In genomic region chr1:85898861-85899260, GRCh38 we compare ENCODE assay signal across 18 cellular contexts.
"Had no signal": no experiment of that assay in that cellular context is flagged by ENCODE, and none has a peak within 500 bp of the region (broad histone marks: within the 10 kb centered on the region; RNA-seq: fewer than 3 reads in every experiment).

No MANE protein-coding gene starts in this region.

- H3K27me3 ChIP-seq: body of pancreas, esophagus squamous epithelium, neural progenitor cell, right lobe of liver, spleen, suprapubic skin had no signal

- H3K9ac ChIP-seq: neural progenitor cell had no signal

- H2AFZ ChIP-seq: neural progenitor cell had no signal

- H3K4me2 ChIP-seq: neural progenitor cell had no signal

- ATAC-seq: body of pancreas, foreskin keratinocyte, left lobe of liver, psoas muscle, right lobe of liver had no signal

- DNase-seq: activated CD4-positive, alpha-beta T cell treated with anti-CD3 and anti-CD28 coated beads, Interleukin-2, amount 50 U/mL, for 4 hours; activated CD4-positive, CD25-positive, alpha-beta regulatory T cell treated with anti-CD3 and anti-CD28 coated beads, Interleukin-2, amount 50 U/mL, for 72 hours; activated naive CD4-positive, alpha-beta T cell treated with anti-CD3 and anti-CD28 coated beads for 36 hours; body of pancreas; central memory CD4-positive, alpha-beta T cell; cortex of kidney; effector CD8-positive, alpha-beta T cell; esophagus squamous epithelium; foreskin keratinocyte; head of caudate nucleus; naive B cell; psoas muscle; right lobe of liver; spleen; T-helper 9 cell had no signal

- H3K9me3 ChIP-seq: body of pancreas, psoas muscle, right lobe of liver, suprapubic skin had no signal

- H3K4me1 ChIP-seq: body of pancreas, esophagus squamous epithelium, foreskin keratinocyte, neural progenitor cell, psoas muscle, right lobe of liver, spleen, suprapubic skin had no signal

- H3K4me3 ChIP-seq: body of pancreas, esophagus squamous epithelium, neural progenitor cell, psoas muscle, right lobe of liver, spleen, suprapubic skin had no signal

- H3K27ac ChIP-seq: body of pancreas, esophagus squamous epithelium, foreskin keratinocyte, neural progenitor cell, psoas muscle, right lobe of liver, spleen, suprapubic skin had no signal

- H3K36me3 ChIP-seq: esophagus squamous epithelium, neural progenitor cell, right lobe of liver, spleen, suprapubic skin had no signal
